20 cellular contexts compared by ENCODE assay signal in the genomic region with DNA sequence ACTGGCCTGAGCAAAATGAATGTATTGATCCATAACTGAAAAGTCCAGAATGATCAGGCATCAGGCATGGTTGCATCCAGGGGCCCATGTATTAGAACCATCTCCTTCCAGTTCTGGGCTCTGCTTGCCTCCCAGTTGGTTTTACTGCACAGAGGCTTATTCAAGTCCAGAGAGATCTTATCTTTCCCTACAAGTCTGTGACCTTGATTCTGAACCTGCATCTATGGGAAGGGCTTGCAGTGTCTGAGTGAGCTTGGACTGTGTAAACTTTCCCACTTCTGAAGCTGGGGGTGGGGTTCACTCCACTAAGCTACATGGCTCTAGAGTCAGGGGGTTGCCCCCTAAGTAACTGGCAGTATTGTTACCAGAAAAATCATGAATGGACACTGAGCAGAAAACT.
DNase-seq lines count a peak whose midpoint lies in the region; ATAC-seq, FAIRE-seq and TF ChIP-seq lines count a peak whose summit lies in the region.
"Had no signal": no experiment of that assay in that cellular context is flagged by ENCODE, and none has a peak within 500 bp of the region (broad histone marks: within the 10 kb centered on the region; RNA-seq: fewer than 3 reads in every experiment).

No MANE protein-coding gene starts in this region.

- H3K4me2 ChIP-seq in astrocyte (ENCODE audit: low read length) (peak overlapping the region; percentile 29), OCI-LY7 (ENCODE audit: low read length) (no peak overlapping the region)

- H3K27ac Mint-ChIP-seq in MCF 10A (ENCODE audit: low read depth, unreplicated experiment) = peak overlapping the region; percentile 91
- H3K27ac Mint-ChIP-seq in astrocyte (ENCODE audit: unreplicated experiment) = peak overlapping the region; percentile 93
- H3K27ac Mint-ChIP-seq: activated T-helper 2 cell treated with anti-CD3 and anti-CD28 coated beads, Interferon-gamma antibody, Interleukin-2, Interleukin-4, amounts not matched to agents 10 μg/mL and 5 μg/mL and 100 μg/mL, durations not matched to agents 14 hours and 24 hours and 36 hours had no signal

- in situ Hi-C loops in HAP-1 (cut with MboI; ENCODE audit: low sequenced_read_pairs) = no loop called here

- no peaks in the 10 kb centered on the region for H3K9me2 ChIP-seq in OCI-LY7 (ENCODE audit: insufficient read depth, low read length)

- no peak overlapping the region for H3K9ac ChIP-seq in astrocyte (ENCODE audit: low read length)

- intact Hi-C loops in MCF 10A (cut with micrococcal nuclease) = loop anchor here (2.0 kb wide), 1 partner anchor 39 kb away; no protein-coding TSS in a partner anchor
- intact Hi-C loops in breast epithelium (cut with DNase I; ENCODE audit: low total_unique reads) = no loop called here
- intact Hi-C loops in mucosa of descending colon (cut with DNase I, micrococcal nuclease) = no loop called here
- intact Hi-C loops in vagina (cut with DNase I) = no loop called here
- intact Hi-C loops in OCI-LY7 (cut with micrococcal nuclease; ENCODE audit: unreplicated experiment) = no loop called here

- peak; percentile 33 for ATAC-seq in mucosa of descending colon
- no peak for ATAC-seq in GM18511 (IDR thresholded peaks at IDR 0.05; ENCODE audit: unreplicated experiment)
- ATAC-seq: activated CD4-positive, CD25-positive, alpha-beta regulatory T cell treated with anti-CD3 and anti-CD28 coated beads, Interleukin-2, amount 50 U/mL, for 24 hours; left lobe of liver had no signal

- no peak overlapping the region for H3K4me3 Mint-ChIP-seq in MCF 10A (ENCODE audit: unreplicated experiment)
- no peak overlapping the region for H3K4me3 Mint-ChIP-seq in astrocyte (ENCODE audit: unreplicated experiment)

- H3K4me3 ChIP-seq in breast epithelium (no peak overlapping the region), astrocyte (ENCODE audit: insufficient read depth, low read depth, low read length) (no peak overlapping the region), mucosa of descending colon (no peak overlapping the region), vagina (no peak overlapping the region), HAP-1 (no peak overlapping the region), OCI-LY7 (ENCODE audit: low read depth, low read length, poor library complexity, severe bottlenecking) (no peak overlapping the region)
- H3K4me3 ChIP-seq: BLaER1 treated with 17β-estradiol and CSF1 and Interleukin-3, amounts not matched to agents 10 nM and 100 nM; spleen; thyroid gland had no signal

- H3K9me3 ChIP-seq in breast epithelium = no peaks in the 10 kb centered on the region
- H3K9me3 ChIP-seq in astrocyte (ENCODE audit: insufficient read depth, low read depth, low read length) = no peaks in the 10 kb centered on the region
- no peaks in the 10 kb centered on the region for H3K9me3 ChIP-seq in mucosa of descending colon
- H3K9me3 ChIP-seq in vagina = no peaks in the 10 kb centered on the region
- H3K9me3 ChIP-seq in HAP-1 = no peaks in the 10 kb centered on the region
- no peaks in the 10 kb centered on the region for H3K9me3 ChIP-seq in OCI-LY7 (ENCODE audit: low read length)
- H3K9me3 ChIP-seq: spleen, thyroid gland had no signal

- no peaks in the 10 kb centered on the region for H3K36me3 ChIP-seq in breast epithelium
- H3K36me3 ChIP-seq in astrocyte (ENCODE audit: insufficient read depth, low read length) = no peaks in the 10 kb centered on the region
- H3K36me3 ChIP-seq in mucosa of descending colon (ENCODE audit: low read depth) = no peaks in the 10 kb centered on the region
- H3K36me3 ChIP-seq in vagina = no peaks in the 10 kb centered on the region
- no peaks in the 10 kb centered on the region for H3K36me3 ChIP-seq in HAP-1 (replicated peaks)
- H3K36me3 ChIP-seq in OCI-LY7 (ENCODE audit: insufficient read depth, low read length) = no peaks in the 10 kb centered on the region
- H3K36me3 ChIP-seq: spleen, thyroid gland had no signal

- POLR2A ChIA-PET in MCF 10A (lab: Yijun Ruan, JAX) (interaction anchor here (0.9 kb wide), 1 partner anchor 9 kb away, joined by 3 read pairs; no protein-coding TSS in a partner anchor), OCI-LY7 (lab: Charles Lee) (no interaction called here)

- H3K4me1 Mint-ChIP-seq in MCF 10A (ENCODE audit: insufficient read depth, unreplicated experiment) = peaks cover 29% of the 10 kb centered on the region
- H3K4me1 Mint-ChIP-seq in astrocyte (ENCODE audit: low read depth, unreplicated experiment) = peaks cover 50% of the 10 kb centered on the region

- H3K27me3 ChIP-seq in breast epithelium (no peaks in the 10 kb centered on the region), astrocyte (ENCODE audit: insufficient read depth, low read length) (no peaks in the 10 kb centered on the region), vagina (no peaks in the 10 kb centered on the region), HAP-1 (ENCODE audit: low read depth) (no peaks in the 10 kb centered on the region)
- H3K27me3 ChIP-seq: spleen, thyroid gland had no signal

- TF ChIP-seq CTCF in MCF 10A (IDR thresholded peaks at IDR 0.05; ENCODE audit: unreplicated experiment) = no peak
- TF ChIP-seq CTCF in breast epithelium (IDR thresholded peaks at IDR 0.05) = no peak
- TF ChIP-seq CTCF in astrocyte (IDR thresholded peaks at IDR 0.05; ENCODE audit: insufficient read depth, low read depth, low read length) = no peak
- TF ChIP-seq CTCF in mucosa of descending colon (IDR thresholded peaks at IDR 0.05) = no peak
- no peak for TF ChIP-seq CTCF in vagina (IDR thresholded peaks at IDR 0.05)
- no peak for TF ChIP-seq CTCF in OCI-LY7 (conservative IDR thresholded peaks at IDR 0.05; ENCODE audit: low read length)

- TF ChIP-seq POLR2A in breast epithelium (IDR thresholded peaks at IDR 0.05) (no peak), vagina (IDR thresholded peaks at IDR 0.05) (no peak)

- H2AFZ ChIP-seq in astrocyte (ENCODE audit: low read depth, low read length) (no peak overlapping the region), OCI-LY7 (ENCODE audit: low read length) (no peak overlapping the region)

- FAIRE-seq in astrocyte (lab: Jason Lieb, UNC) = no peak
- FAIRE-seq: frontal cortex, H54 had no signal

- H4K20me1 ChIP-seq in astrocyte (ENCODE audit: insufficient read depth, low read length) (no peaks in the 10 kb centered on the region), OCI-LY7 (ENCODE audit: insufficient read depth, low read length) (no peaks in the 10 kb centered on the region)

- BruUV-seq in MCF 10A (replicated peaks; lab: Mats Ljungman, UMichigan) = no TSS peak
- no TSS peak for BruUV-seq in OCI-LY7 (replicated peaks; lab: Mats Ljungman, UMichigan)

- H3K36me3 Mint-ChIP-seq in MCF 10A (ENCODE audit: insufficient read depth, unreplicated experiment) = peaks cover 27% of the 10 kb centered on the region
- H3K36me3 Mint-ChIP-seq in astrocyte (ENCODE audit: low read depth, unreplicated experiment) = peaks cover 11% of the 10 kb centered on the region

- no peak for DNase-seq in MCF 10A (ENCODE audit: unreplicated experiment)
- no peak for DNase-seq in breast epithelium (ENCODE audit: low spot score in 2 of 2)
- DNase-seq in astrocyte (ENCODE audit: low read depth) = no peak
- no peak for DNase-seq in mucosa of descending colon
- DNase-seq in vagina (ENCODE audit: extremely low spot score in 2 of 2) = no peak
- no peak for DNase-seq in HAP-1 (ENCODE audit: low spot score in 2 of 2)
- DNase-seq in OCI-LY7 (ENCODE audit: low spot score) = no peak
- DNase-seq: DMS53, MV-4-11, NCI-H1930, spleen, thyroid gland had no signal

- CTCF ChIA-PET in MCF 10A (lab: Yijun Ruan, JAX) (no interaction called here), OCI-LY7 (lab: Charles Lee; ENCODE audit: unreplicated experiment) (no interaction called here)

- H3K4me1 ChIP-seq in breast epithelium (peaks cover 0 to 3% of the 10 kb centered on the region in 2 donors), astrocyte (ENCODE audit: insufficient read depth, low read length) (peaks cover 26% of the 10 kb centered on the region), mucosa of descending colon (ENCODE audit: low read depth) (peaks cover 37% of the 10 kb centered on the region), vagina (peaks cover 30% of the 10 kb centered on the region), HAP-1 (peaks cover 20% of the 10 kb centered on the region), OCI-LY7 (ENCODE audit: insufficient read depth, low read length, poor library complexity, severe bottlenecking) (no peaks in the 10 kb centered on the region)

- H3K9me3 Mint-ChIP-seq in MCF 10A (ENCODE audit: unreplicated experiment) (no peaks in the 10 kb centered on the region), astrocyte (ENCODE audit: unreplicated experiment) (no peaks in the 10 kb centered on the region)
- H3K9me3 Mint-ChIP-seq: activated T-helper 2 cell treated with anti-CD3 and anti-CD28 coated beads, Interferon-gamma antibody, Interleukin-2, Interleukin-4, amounts not matched to agents 10 μg/mL and 5 μg/mL and 100 μg/mL, durations not matched to agents 14 hours and 24 hours and 36 hours had no signal

- no peaks in the 10 kb centered on the region for H3K27me3 Mint-ChIP-seq in MCF 10A (ENCODE audit: insufficient read depth, unreplicated experiment)
- H3K27me3 Mint-ChIP-seq in astrocyte (ENCODE audit: low read depth, unreplicated experiment) = no peaks in the 10 kb centered on the region

- peak overlapping the region in 1 of 2 donors; percentile 49 for H3K27ac ChIP-seq in breast epithelium
- peak overlapping the region; percentile 83 for H3K27ac ChIP-seq in astrocyte (ENCODE audit: low read depth, low read length)
- peak overlapping the region; percentile 12 for H3K27ac ChIP-seq in vagina
- H3K27ac ChIP-seq in OCI-LY7 (ENCODE audit: low read depth, low read length, poor library complexity, severe bottlenecking) = no peak overlapping the region
- H3K27ac ChIP-seq: 22Rv1 had no signal

- H3K79me2 ChIP-seq in astrocyte (ENCODE audit: insufficient read depth, low read length) = peaks cover 28% of the 10 kb centered on the region
- H3K79me2 ChIP-seq in OCI-LY7 (ENCODE audit: insufficient read depth, low read depth, low read length) = no peaks in the 10 kb centered on the region
